7 cellular contexts compared by ENCODE assay signal in the genomic region with DNA sequence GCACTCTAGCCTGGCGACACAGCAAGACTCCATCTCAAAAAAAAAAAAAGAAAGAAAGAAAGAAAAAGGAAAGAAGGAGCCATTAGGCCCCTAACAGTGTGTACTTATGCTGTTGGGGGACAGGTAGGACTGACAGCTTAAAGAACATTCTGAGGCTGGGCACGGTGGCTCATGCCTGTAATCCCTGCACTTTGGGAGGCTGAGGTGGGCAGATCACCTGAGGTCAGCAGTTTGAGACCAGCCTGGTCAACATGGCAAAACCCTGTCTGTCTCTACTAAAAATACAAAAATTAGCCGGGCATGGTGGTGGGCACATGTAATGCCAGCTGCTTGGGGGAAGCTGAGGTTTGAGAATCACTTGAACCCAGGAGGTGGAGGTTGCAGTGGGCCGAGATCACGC. TPM values are rescaled to one million over a fixed set of nuclear protein-coding genes. Genes with fewer than 3 reads are reported as not detected.
DNase-seq lines count a peak whose midpoint lies in the region; ATAC-seq and TF ChIP-seq lines count a peak whose summit lies in the region.
"Not testable (repeated sequence)": the region's sequence is repeated elsewhere in the genome, so short reads cannot be mapped to it uniquely, and the experiment has no call there.
"Had no signal": no experiment of that assay in that cellular context is flagged by ENCODE, and none has a peak within 500 bp of the region (broad histone marks: within the 10 kb centered on the region; RNA-seq: fewer than 3 reads in every experiment).

No MANE protein-coding gene starts in this region.

- H3K4me3 Mint-ChIP-seq in Caco-2 (ENCODE audit: unreplicated experiment): peak overlapping the region; percentile 55

- not testable (repeated sequence) for H4K20me1 ChIP-seq in PC-3 (ENCODE audit: low read length)

- H3K36me3 Mint-ChIP-seq in Caco-2 (ENCODE audit: insufficient read depth, unreplicated experiment): peaks cover 13% of the 10 kb centered on the region

- intact Hi-C loops in Caco-2 (cut with micrococcal nuclease; ENCODE audit: unreplicated experiment); PC-3 (cut with micrococcal nuclease); stomach (cut with DNase I; ENCODE audit: low total_unique reads): not testable (repeated sequence)

- H3F3A ChIP-seq in PC-3 (ENCODE audit: low read length, unreplicated experiment): not testable (repeated sequence)

- not testable (repeated sequence) for TF ChIP-seq EP300 in stomach (IDR thresholded peaks at IDR 0.05)

- peak overlapping the region; percentile 58 for H3K27ac Mint-ChIP-seq in Caco-2 (ENCODE audit: unreplicated experiment)

- H3K9me3 ChIP-seq in Caco-2; PC-3 (ENCODE audit: low read length); mucosa of rectum (ENCODE audit: control insufficient read depth in 2 of 2, low read length in 2 of 2); stomach: not testable (repeated sequence)

- H3K9me2 ChIP-seq in PC-3 (replicated peaks; ENCODE audit: low read length): not testable (repeated sequence)

- H3K27me3 ChIP-seq in Caco-2 (replicated peaks; ENCODE audit: control insufficient read depth, insufficient read depth, low read length); PC-3 (ENCODE audit: low read length); mucosa of rectum (ENCODE audit: control insufficient read depth in 2 of 2, insufficient read depth in 2 of 2, low read length in 2 of 2); stomach: not testable (repeated sequence)

- H3K27ac ChIP-seq in PC-3 (ENCODE audit: low read length) (peak overlapping the region; percentile 88), epithelial cell of prostate (peak overlapping the region; percentile 48), mucosa of rectum (ENCODE audit: low read depth in 2 of 2, low read length in 2 of 2) (peak overlapping the region; percentile 74 to 87), stomach (peak overlapping the region; percentile 24 to 78 (median 62))

- DNase-seq in Caco-2; PC-3; epithelial cell of prostate (ENCODE audit: low read depth, low spot score); stomach: not testable (repeated sequence)
- DNase-seq in activated effector memory CD4-positive, alpha-beta T cell treated with anti-CD3 and anti-CD28 coated beads, Interleukin-2, amount 50 U/mL, for 16 hours: peak; percentile 13

- ATAC-seq in PC-3: not testable (repeated sequence)

- H3K4me1 ChIP-seq in Caco-2 (peaks cover 43% of the 10 kb centered on the region), PC-3 (ENCODE audit: insufficient read depth, low read length) (peaks cover 23% of the 10 kb centered on the region), mucosa of rectum (ENCODE audit: control insufficient read depth in 2 of 2, insufficient read depth in 2 of 2, low read length in 2 of 2) (peaks cover 10 to 23% of the 10 kb centered on the region in 2 donors), stomach (peaks cover 0 to 14% (median 0%) of the 10 kb centered on the region in 4 donors)

- peaks cover 33% of the 10 kb centered on the region for H3K4me1 Mint-ChIP-seq in Caco-2 (ENCODE audit: low read depth, unreplicated experiment)

- CTCF ChIA-PET in Caco-2 (lab: Charles Lee): interaction anchor here (0.6 to 2.5 kb wide), 7 partner anchors 9 to 426 kb away, joined by 3 to 17 read pairs (median 3); a partner anchor contains a TSS
- CTCF ChIA-PET in PC-3 (lab: Charles Lee): not testable (repeated sequence)

- TF ChIP-seq POLR2A in stomach (IDR thresholded peaks at IDR 0.05): not testable (repeated sequence)

- POLR2A ChIA-PET in Caco-2 (lab: Charles Lee): interaction anchor here (0.6 to 3.1 kb wide), 5 partner anchors 14 to 410 kb away, joined by 3 to 29 read pairs (median 6); a partner anchor contains a TSS
- POLR2A ChIA-PET in PC-3 (lab: Charles Lee; ENCODE audit: unreplicated experiment): interaction anchor here (0.7 kb wide), 1 partner anchor 845 kb away, joined by 5 read pairs; no protein-coding TSS in a partner anchor

- BruUV-seq in Caco-2 (replicated peaks; lab: Mats Ljungman, UMichigan); PC-3 (replicated peaks; lab: Mats Ljungman, UMichigan): not testable (repeated sequence)

- not testable (repeated sequence) for H2AFZ ChIP-seq in PC-3 (ENCODE audit: low read length)

- H3K36me3 ChIP-seq in Caco-2 (ENCODE audit: control insufficient read depth, insufficient read depth, low read length); PC-3 (ENCODE audit: low read depth, low read length); mucosa of rectum (ENCODE audit: control insufficient read depth in 2 of 2, insufficient read depth in 2 of 2, low read length in 2 of 2); stomach: not testable (repeated sequence)

- H3K4me2 ChIP-seq in PC-3 (ENCODE audit: low read length): peak overlapping the region; percentile 43

- not testable (repeated sequence) for H3K4me3 ChIP-seq in Caco-2 (ENCODE audit: low read depth, low read length); PC-3 (ENCODE audit: low read length); mucosa of rectum (ENCODE audit: low read length in 2 of 2); stomach

- not testable (repeated sequence) for H3K9me3 Mint-ChIP-seq in Caco-2 (ENCODE audit: unreplicated experiment)

- not testable (repeated sequence) for TF ChIP-seq CTCF in Caco-2 (IDR thresholded peaks at IDR 0.05; ENCODE audit: insufficient read depth in 1 of 2, low read depth in 1 of 2, low read length in 1 of 2, severe bottlenecking in 1 of 2, unreplicated experiment in 1 of 2); PC-3 (conservative IDR thresholded peaks at IDR 0.05; ENCODE audit: low read depth, low read length); stomach (IDR thresholded peaks at IDR 0.05)

- not testable (repeated sequence) for H3K79me2 ChIP-seq in PC-3 (ENCODE audit: low read length)

- H3K27me3 Mint-ChIP-seq in Caco-2 (ENCODE audit: insufficient read depth, unreplicated experiment): not testable (repeated sequence)

- WGBS in stomach, 5 donors: 87 to 94% (median 93%) methylated on average over 5 of the region's 5 CpGs

- peak overlapping the region; percentile 49; the same call in 1 of the 2 replicates for H3K9ac ChIP-seq in PC-3 (ENCODE audit: low read length)
- not testable (repeated sequence) for H3K9ac ChIP-seq in mucosa of rectum (ENCODE audit: low read depth in 1 of 2, low read length in 2 of 2)

RNA-seq across cellular contexts. Expression of a gene that starts 14.0 kb away (rescaled TPM):
- 445 and 452 TPM in 2 replicates for total RNA-seq in Caco-2 (2022)
- 424 and 434 TPM in 2 replicates for total RNA-seq in PC-3 (2014; rRNA removed)
- total RNA-seq in stomach: 100 to 1,000 TPM; 319 to 833 (median 400) TPM
- polyA plus RNA-seq in stomach: 100 to 1,000 TPM; 101 to 262 (median 179) TPM

RNA-seq across cellular contexts. Expression of a gene that starts 43.3 kb away (rescaled TPM):
- total RNA-seq in Caco-2 (2022): 2,564 and 2,674 TPM in 2 replicates
- 1,461 and 1,545 TPM in 2 replicates for total RNA-seq in PC-3 (2014; rRNA removed)
- total RNA-seq in stomach: 100 to 1,000 TPM in 4 of 5 donors, 10 to 100 TPM in 1; 68.3 to 648 (median 309) TPM
- polyA plus RNA-seq in stomach: 100 to 1,000 TPM; 369 to 525 (median 391) TPM

RNA-seq across cellular contexts. Expression of a gene that starts 57.6 kb away (rescaled TPM):
- total RNA-seq in Caco-2 (2022) (2.4 and 4.4 TPM in 2 replicates), PC-3 (2014; rRNA removed) (13.1 and 30.3 TPM in 2 replicates), stomach (100 to 1,000 TPM in 2 of 5 donors, 10 to 100 TPM in 3; 38.5 to 164 (median 44.2) TPM)
- polyA plus RNA-seq in stomach: 100 to 1,000 TPM in 1 of 3 donors, 10 to 100 TPM in 2; 71.0 to 104 (median 76.5) TPM
- polyA plus RNA-seq: IgD-negative memory B cell had no signal
